14 cellular contexts compared by ENCODE assay signal in the genomic region with DNA sequence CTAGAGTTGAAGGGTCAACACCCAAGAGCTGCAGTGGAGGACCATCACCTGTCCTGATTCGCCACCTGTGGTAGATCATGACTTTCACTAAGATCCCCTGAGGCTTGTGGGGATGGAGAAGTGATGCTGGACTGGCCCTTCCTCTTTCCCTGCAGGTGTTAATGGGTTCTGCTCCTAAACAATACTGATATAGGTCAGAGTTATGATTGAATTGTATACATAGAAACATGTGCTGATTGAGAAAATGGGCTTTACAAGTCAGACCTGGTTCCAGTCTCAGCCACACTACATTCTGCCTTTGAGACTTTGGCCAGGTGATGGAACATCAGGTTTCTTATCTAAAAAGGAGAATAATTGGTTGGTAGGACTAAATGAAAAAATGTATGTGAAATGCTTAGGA.
A peak's percentile ranks its signal among the peaks of the same experiment; 100 is the strongest.
DNase-seq lines count a peak whose midpoint lies in the region; ATAC-seq and TF ChIP-seq lines count a peak whose summit lies in the region.
"Had no signal": no experiment of that assay in that cellular context is flagged by ENCODE, and none has a peak within 500 bp of the region (broad histone marks: within the 10 kb centered on the region; RNA-seq: fewer than 3 reads in every experiment).

No MANE protein-coding gene starts in this region.

- peak overlapping the region; percentile 65 for H3K27ac Mint-ChIP-seq in stimulated activated memory B cell treated with anti-CD40 and anti-IgM and Interleukin-4, amounts not matched to agents 10 μg/mL and 1 μg/mL and 100 μg/mL, for 72 hours
- no peak overlapping the region for H3K27ac Mint-ChIP-seq in endodermal cell

- H3K9ac ChIP-seq in endodermal cell (ENCODE audit: extremely low read depth, low read length, poor library complexity, severe bottlenecking), result no peak overlapping the region

- WGBS in endodermal cell (ENCODE audit: insufficient coverage in 1 of 2, insufficient read length in 1 of 2), 2 experiments, result 95% methylated on average over 1 of the region's 1 CpG; no CpG with 5 or more reads in 1 of the 2 experiments

- no peak overlapping the region for H3K4me3 Mint-ChIP-seq in activated T-cell treated with anti-CD3 and anti-CD28 coated beads, Interleukin-2, amount 50 U/mL, for 4 hours
- H3K4me3 Mint-ChIP-seq in stimulated activated memory B cell treated with anti-CD40 and anti-IgM and Interleukin-4, amounts not matched to agents 10 μg/mL and 1 μg/mL and 100 μg/mL, for 72 hours, result no peak overlapping the region
- no peak overlapping the region for H3K4me3 Mint-ChIP-seq in endodermal cell
- H3K4me3 Mint-ChIP-seq: activated naive CD4-positive, alpha-beta T cell treated with anti-CD3 and anti-CD28 coated beads, Interleukin-2, amount 50 U/mL, for 24 hours had no signal

- DNase-seq in activated T-cell treated with anti-CD3 and anti-CD28 coated beads, Interleukin-2, amount 50 U/mL, for 4 hours, result no peak
- DNase-seq in activated T-cell treated with anti-CD3 and anti-CD28 coated beads for 4 hours (no peak), endodermal cell (no peak), NCI-H2171 (lab: John Stamatoyannopoulos, UW) (no peak), NCI-H82 treated with DMSO at 0.1 percent for 48 hours (lab: John Stamatoyannopoulos, UW; ENCODE audit: unreplicated experiment) (no peak)
- DNase-seq: DMS 273 treated with DMSO at 0.1 percent for 48 hours, left colon, NCI-H510A treated with DMSO at 0.1 percent for 48 hours, spleen had no signal

- peaks cover 27% of the 10 kb centered on the region for H3K4me1 Mint-ChIP-seq in activated T-cell treated with anti-CD3 and anti-CD28 coated beads, Interleukin-2, amount 50 U/mL, for 4 hours (ENCODE audit: low read depth)
- H3K4me1 Mint-ChIP-seq in stimulated activated memory B cell treated with anti-CD40 and anti-IgM and Interleukin-4, amounts not matched to agents 10 μg/mL and 1 μg/mL and 100 μg/mL, for 72 hours, result peaks cover 54% of the 10 kb centered on the region
- H3K4me1 Mint-ChIP-seq in endodermal cell, result no peaks in the 10 kb centered on the region

- H3K9me3 Mint-ChIP-seq in activated T-cell treated with anti-CD3 and anti-CD28 coated beads, Interleukin-2, amount 50 U/mL, for 4 hours, result no peaks in the 10 kb centered on the region
- no peaks in the 10 kb centered on the region for H3K9me3 Mint-ChIP-seq in stimulated activated memory B cell treated with anti-CD40 and anti-IgM and Interleukin-4, amounts not matched to agents 10 μg/mL and 1 μg/mL and 100 μg/mL, for 72 hours
- no peaks in the 10 kb centered on the region for H3K9me3 Mint-ChIP-seq in endodermal cell
- H3K9me3 Mint-ChIP-seq: activated naive CD4-positive, alpha-beta T cell treated with anti-CD3 and anti-CD28 coated beads, Interleukin-2, amount 50 U/mL, for 24 hours had no signal

- H3K27ac ChIP-seq in endodermal cell (ENCODE audit: low read depth, low read length), result no peak overlapping the region
- H3K27ac ChIP-seq: neutrophil, spleen had no signal

- H3K27me3 Mint-ChIP-seq in activated T-cell treated with anti-CD3 and anti-CD28 coated beads, Interleukin-2, amount 50 U/mL, for 4 hours (ENCODE audit: low read depth), result no peaks in the 10 kb centered on the region
- no peaks in the 10 kb centered on the region for H3K27me3 Mint-ChIP-seq in stimulated activated memory B cell treated with anti-CD40 and anti-IgM and Interleukin-4, amounts not matched to agents 10 μg/mL and 1 μg/mL and 100 μg/mL, for 72 hours
- H3K27me3 Mint-ChIP-seq in endodermal cell (ENCODE audit: insufficient read depth), result no peaks in the 10 kb centered on the region
- H3K27me3 Mint-ChIP-seq: activated naive CD4-positive, alpha-beta T cell treated with anti-CD3 and anti-CD28 coated beads, Interleukin-2, amount 50 U/mL, for 24 hours had no signal

- H3K27me3 ChIP-seq in endodermal cell (ENCODE audit: control insufficient read depth, insufficient read depth, low read length, poor library complexity, severe bottlenecking), result no peaks in the 10 kb centered on the region
- H3K27me3 ChIP-seq: neutrophil, spleen had no signal

- peak; percentile 8 to 32 for ATAC-seq in activated T-cell treated with anti-CD3 and anti-CD28 coated beads, Interleukin-2, amount 50 U/mL, for 4 hours
- ATAC-seq in HG02588 (IDR thresholded peaks at IDR 0.05; ENCODE audit: unreplicated experiment), result peak; percentile 20
- ATAC-seq in HG03378 (IDR thresholded peaks at IDR 0.05; ENCODE audit: unreplicated experiment), result peak; percentile 21
- peak; percentile 80 for ATAC-seq in stimulated activated memory B cell treated with anti-CD40 and anti-IgM and Interleukin-4, amounts not matched to agents 10 μg/mL and 1 μg/mL and 100 μg/mL, for 72 hours
- ATAC-seq: left colon had no signal

- no peak overlapping the region for H3K4me3 ChIP-seq in endodermal cell (ENCODE audit: low read length)
- H3K4me3 ChIP-seq: spleen had no signal

- H3K36me3 Mint-ChIP-seq in activated T-cell treated with anti-CD3 and anti-CD28 coated beads, Interleukin-2, amount 50 U/mL, for 4 hours (ENCODE audit: insufficient read depth), result peaks cover 2% of the 10 kb centered on the region
- peaks cover 5% of the 10 kb centered on the region for H3K36me3 Mint-ChIP-seq in stimulated activated memory B cell treated with anti-CD40 and anti-IgM and Interleukin-4, amounts not matched to agents 10 μg/mL and 1 μg/mL and 100 μg/mL, for 72 hours
- H3K36me3 Mint-ChIP-seq in endodermal cell (ENCODE audit: low read depth), result no peaks in the 10 kb centered on the region

- H3K9me3 ChIP-seq in endodermal cell (ENCODE audit: control insufficient read depth, low read length), result no peaks in the 10 kb centered on the region
- H3K9me3 ChIP-seq: neutrophil, spleen had no signal

- no peak for TF ChIP-seq CTCF in endodermal cell (conservative IDR thresholded peaks at IDR 0.05)

- no peaks in the 10 kb centered on the region for H3K36me3 ChIP-seq in endodermal cell (ENCODE audit: control insufficient read depth, insufficient read depth, low read length)
- H3K36me3 ChIP-seq: neutrophil, spleen had no signal

- H3K4me1 ChIP-seq in endodermal cell (ENCODE audit: control insufficient read depth, insufficient read depth, low read length), result no peaks in the 10 kb centered on the region

Comparison
In these comparisons a context has a peak if more than half of its experiments do, and no peak if none do; other contexts are left out.
1. ATAC-seq: peak in every context shown above with its lines; median percentile 80 in stimulated activated memory B cell treated with anti-CD40 and anti-IgM and Interleukin-4, amounts not matched to agents 10 μg/mL and 1 μg/mL and 100 μg/mL, for 72 hours; 21 in HG03378; 20 in activated T-cell treated with anti-CD3 and anti-CD28 coated beads, Interleukin-2, amount 50 U/mL, for 4 hours; 20 in HG02588.